Comparison of ENCODE assay signal across 24 cellular contexts in genomic region chr1:205179842-205180241, GRCh38. TPM values are rescaled to one million over a fixed set of nuclear protein-coding genes. Genes with fewer than 3 reads are reported as not detected.
DNase-seq lines count a peak whose midpoint lies in the region; ATAC-seq and TF ChIP-seq lines count a peak whose summit lies in the region.
"Had no signal": no experiment of that assay in that cellular context is flagged by ENCODE, and none has a peak within 500 bp of the region (broad histone marks: within the 10 kb centered on the region; RNA-seq: fewer than 3 reads in every experiment).

No MANE protein-coding gene starts in this region.

- ATAC-seq in GM19023 (IDR thresholded peaks at IDR 0.05; ENCODE audit: unreplicated experiment) (no peak), omental fat pad (ENCODE audit: low FRiP score) (no peak), HG02884 (IDR thresholded peaks at IDR 0.05; ENCODE audit: unreplicated experiment) (no peak)
- ATAC-seq: K562, WTC11 had no signal

- peak overlapping the region; percentile 68 for H3K27ac Mint-ChIP-seq in HFFc6
- peak overlapping the region; percentile 8 to 74 (median 21) for H3K27ac Mint-ChIP-seq in nephron
- H3K27ac Mint-ChIP-seq: activated naive CD4-positive, alpha-beta T cell treated with anti-CD3 and anti-CD28 coated beads for 36 hours; H9; WTC11 had no signal

- H3K4me1 Mint-ChIP-seq in HFFc6 (ENCODE audit: low read depth) (peaks cover 72% of the 10 kb centered on the region), nephron (peaks cover 30% of the 10 kb centered on the region)

- H3K4me3 Mint-ChIP-seq in HFFc6 (no peak overlapping the region; the same call in 1 of the 2 replicates), nephron (no peak overlapping the region)
- H3K4me3 Mint-ChIP-seq: activated naive CD4-positive, alpha-beta T cell treated with anti-CD3 and anti-CD28 coated beads for 36 hours; H9; WTC11 had no signal

- H3K27me3 Mint-ChIP-seq in HFFc6 (ENCODE audit: insufficient read depth) (peaks cover 2% of the 10 kb centered on the region; the same call in 1 of the 2 replicates), nephron (ENCODE audit: low read depth) (no peaks in the 10 kb centered on the region)

- TF ChIP-seq CTCF in AG10803 (conservative IDR thresholded peaks at IDR 0.05; ENCODE audit: low read length) = no peak
- no peak for TF ChIP-seq CTCF in HFFc6 (IDR thresholded peaks at IDR 0.05)
- TF ChIP-seq CTCF in nephron (IDR thresholded peaks at IDR 0.05; ENCODE audit: unreplicated experiment in 3 of 3) = no peak
- no peak for TF ChIP-seq CTCF in omental fat pad (IDR thresholded peaks at IDR 0.05)

- H3K4me3 ChIP-seq in AG10803 (ENCODE audit: low read length) = no peak overlapping the region
- H3K4me3 ChIP-seq: K562, ovary, right atrium auricular region, SK-N-MC, upper lobe of left lung had no signal

- H3K36me3 Mint-ChIP-seq in HFFc6 (ENCODE audit: low read depth) (peaks cover 5% of the 10 kb centered on the region; the same call in 1 of the 2 replicates), nephron (ENCODE audit: low read depth) (peaks cover 30% of the 10 kb centered on the region)

- H3K9me3 Mint-ChIP-seq in HFFc6 (no peaks in the 10 kb centered on the region), nephron (no peaks in the 10 kb centered on the region)
- H3K9me3 Mint-ChIP-seq: activated naive CD4-positive, alpha-beta T cell treated with anti-CD3 and anti-CD28 coated beads for 36 hours; H9; WTC11 had no signal

- DNase-seq in AG10803 (ENCODE audit: low read depth) (peak; percentile 17), HFFc6 (peak; percentile 40), dermis blood vessel endothelial cell (peak; percentile 14), omental fat pad (ENCODE audit: low spot score) (no peak), NCI-H345 (lab: John Stamatoyannopoulos, UW) (no peak)
- DNase-seq: ACHN; activated CD4-positive, alpha-beta T cell treated with anti-CD3 and anti-CD28 coated beads, Interleukin-2, amount 50 U/mL, for 48 hours; activated naive CD4-positive, alpha-beta T cell treated with anti-CD3 and anti-CD28 coated beads for 36 hours; aorta; erythroblast; H9; NCI-H748 treated with DMSO at 0.1 percent for 48 hours; ovary; RPMI8226; stimulated activated CD4-positive, alpha-beta T cell treated with anti-CD3 and anti-CD28 coated beads, Interleukin-15, amount 100 ng/mL, for 24 hours; stimulated activated CD8-positive, alpha-beta memory T cell treated with anti-CD3 and anti-CD28 coated beads, Interleukin-4, amount 100 ng/mL, for 48 hours; upper lobe of left lung had no signal

RNA-seq across cellular contexts. Expression of gene DSTYK, which starts 31.7 kb away (rescaled TPM):
- 10 to 100 TPM; 13.1 to 17.5 (median 13.9) TPM for total RNA-seq in HFFc6 (2021; fragmentation: NEBNext Ultra II Directional; extraction: Animal tissue kit (Norgen Biotek cat#: 25700))
- total RNA-seq in dermis blood vessel endothelial cell (14.9 and 15.1 TPM in 2 replicates), omental fat pad (10 to 100 TPM in 3 of 4 donors, 1 to 10 TPM in 1; 7.6 to 13.0 (median 11.4) TPM)

RNA-seq across cellular contexts. Expression of gene TMCC2, which starts 47.9 kb away (rescaled TPM):
- total RNA-seq in HFFc6 (2021; fragmentation: NEBNext Ultra II Directional; extraction: Animal tissue kit (Norgen Biotek cat#: 25700)) = 1 to 10 TPM; 3.4 to 4.2 (median 3.9) TPM
- total RNA-seq in dermis blood vessel endothelial cell (1.7 and 1.9 TPM in 2 replicates), omental fat pad (1 to 10 TPM in 3 of 4 donors, under 1 TPM in 1; 0.96 to 4.9 (median 2.2) TPM)

RNA-seq across cellular contexts. Expression of gene RBBP5, which starts 58.1 kb away (rescaled TPM):
- total RNA-seq in HFFc6 (2021; fragmentation: NEBNext Ultra II Directional; extraction: Animal tissue kit (Norgen Biotek cat#: 25700)) = 10 to 100 TPM; 13.6 to 16.2 (median 15.8) TPM
- total RNA-seq in dermis blood vessel endothelial cell (23.6 and 24.5 TPM in 2 replicates), omental fat pad (10 to 100 TPM; 11.9 to 15.6 (median 12.8) TPM)

Comparison
In these comparisons a context has a peak if more than half of its experiments do, and no peak if none do; other contexts are left out.
1. DNase-seq: peak in AG10803 (single experiment), HFFc6 (single experiment) and dermis blood vessel endothelial cell (single experiment); none in omental fat pad (single experiment) and NCI-H345 (single experiment).